ENCODE assay signal across 10 cellular contexts in genomic region chr14:88322505-88323085, GRCh38. TPM values are rescaled to one million over a fixed set of nuclear protein-coding genes. Genes with fewer than 3 reads are reported as not detected.
DNase-seq lines count a peak whose midpoint lies in the region; ATAC-seq and TF ChIP-seq lines count a peak whose summit lies in the region.
"Had no signal": no experiment of that assay in that cellular context is flagged by ENCODE, and none has a peak within 500 bp of the region (broad histone marks: within the 10 kb centered on the region; RNA-seq: fewer than 3 reads in every experiment).

No MANE protein-coding gene starts in this region.

- ATAC-seq in SK-N-SH treated with all-trans-retinoic acid at 6 μM for 48 hours (no peak), GM21447 (IDR thresholded peaks at IDR 0.05; ENCODE audit: unreplicated experiment) (no peak)

- H3K4me3 ChIP-seq in SK-N-SH (ENCODE audit: low read depth in 2 of 2, low read length in 1 of 2) (peak overlapping the region; percentile 32 to 40), skeletal muscle cell (ENCODE audit: low read depth, low read length) (peak overlapping the region; percentile 34)

- no peaks in the 10 kb centered on the region for H3K36me3 ChIP-seq in SK-N-SH (replicated peaks in 1 of 2; ENCODE audit: control insufficient read depth in 1 of 2, insufficient read depth in 2 of 2, low read length in 1 of 2)

- POLR2A ChIA-PET in SK-N-SH (lab: Yijun Ruan, JAX) = no interaction called here

- H3K4me1 ChIP-seq in SK-N-SH (ENCODE audit: control insufficient read depth in 1 of 2, insufficient read depth in 2 of 2, low read depth in 1 of 2, low read length in 1 of 2) = no peaks in the 10 kb centered on the region; a peak in 1 of 4 replicates

- TF ChIP-seq EP300 in SK-N-SH (IDR thresholded peaks at IDR 0.05; ENCODE audit: borderline replicate concordance in 1 of 2, low read depth in 1 of 2, low read length in 1 of 2) = no peak

- no peaks in the 10 kb centered on the region for H4K20me1 ChIP-seq in SK-N-SH (ENCODE audit: insufficient read depth)

- no peaks in the 10 kb centered on the region for H3F3A ChIP-seq in SK-N-SH (replicated peaks; ENCODE audit: insufficient read depth)

- H3K27me3 ChIP-seq in SK-N-SH (ENCODE audit: insufficient read depth) = peaks cover 32% of the 10 kb centered on the region

- TF ChIP-seq CTCF in SK-N-SH (IDR thresholded peaks at IDR 0.05) = no peak

- CTCF ChIA-PET in SK-N-SH (lab: Yijun Ruan, JAX) = interaction anchor here (3.1 kb wide), 1 partner anchor 133 kb away, joined by 12 read pairs; no protein-coding TSS in a partner anchor

- no peak overlapping the region for H2AFZ ChIP-seq in SK-N-SH (ENCODE audit: low read depth)

- no peaks in the 10 kb centered on the region for H3K9me3 ChIP-seq in SK-N-SH

- DNase-seq in SK-N-SH (peak; percentile 35), NCI-H69 (lab: John Stamatoyannopoulos, UW) (peak; percentile 69), globus pallidus (ENCODE audit: low spot score) (peak; percentile 16), skeletal muscle cell (ENCODE audit: low read depth) (no peak), NCI-H2227 treated with DMSO at 0.1 percent for 48 hours (lab: John Stamatoyannopoulos, UW) (no peak), middle frontal gyrus (ENCODE audit: extremely low spot score, low spot score) (no peak)
- DNase-seq: AML-193; effector CD8-positive, alpha-beta T cell had no signal

- WGBS in SK-N-SH (ENCODE audit: low lambda C conversion rate) = 14% methylated on average over 26 of the region's 26 CpGs

- H3K9ac ChIP-seq in SK-N-SH = no peak overlapping the region

- H3K4me2 ChIP-seq in SK-N-SH = peak overlapping the region; percentile 47; the same call in 1 of the 2 replicates

- no peak overlapping the region for H3K27ac ChIP-seq in SK-N-SH (ENCODE audit: low read depth in 2 of 2, low read length in 1 of 2)

- H3K79me2 ChIP-seq in SK-N-SH (ENCODE audit: insufficient read depth) = no peaks in the 10 kb centered on the region

- TF ChIP-seq RAD21 in SK-N-SH (IDR thresholded peaks at IDR 0.05; ENCODE audit: low read length) = no peak

- H3K9me2 ChIP-seq in SK-N-SH = no peaks in the 10 kb centered on the region

TF ChIP-seq in SK-N-SH, 30 proteins besides CTCF, POLR2A, EP300 and RAD21 (continues in another document):
- TF ChIP-seq TCF12 (IDR thresholded peaks at IDR 0.05) (no peak), TAF1 (IDR thresholded peaks at IDR 0.05; ENCODE audit: borderline replicate concordance, low read depth, low read length) (no peak), EZH2phosphoT487 (IDR thresholded peaks at IDR 0.05; ENCODE audit: borderline replicate concordance, low read depth) (no peak), REST (IDR thresholded peaks at IDR 0.05; ENCODE audit: low read depth, low read length) (no peak), FOSL2 (IDR thresholded peaks at IDR 0.05; ENCODE audit: borderline replicate concordance, low read depth) (no peak), GATA2 (CRISPR knock-in tag; IDR thresholded peaks at IDR 0.05) (no peak), USF1 (IDR thresholded peaks at IDR 0.05; ENCODE audit: borderline replicate concordance, low read depth) (no peak), YY1 (IDR thresholded peaks at IDR 0.05; ENCODE audit: low read depth) (no peak), MAX (IDR thresholded peaks at IDR 0.05; ENCODE audit: low read depth) (no peak), POLR2AphosphoS5 (IDR thresholded peaks at IDR 0.05; ENCODE audit: low read depth, low read length) (no peak)

TF ChIP-seq in SK-N-SH treated with all-trans-retinoic acid at 6 μM for 48 hours, 23 proteins besides CTCF, POLR2A, EP300 and RAD21:
- TF ChIP-seq ZNF70 (CRISPR knock-in tag; IDR thresholded peaks at IDR 0.05) (no peak), ESRRG (CRISPR knock-in tag; IDR thresholded peaks at IDR 0.05) (no peak)

RNA-seq across cellular contexts. Expression of gene KCNK10, which starts 0.5 kb away (rescaled TPM):
- polyA plus RNA-seq in SK-N-SH (2012; rRNA removed) = not detected in 2 replicates
- polyA plus RNA-seq in SK-N-SH (2012; cell fraction: cytosol; rRNA removed) = not detected in 2 replicates
- not detected in 2 replicates for polyA plus RNA-seq in SK-N-SH (2012; cell fraction: nucleus; rRNA removed)

Comparison
In these comparisons a context has a peak if more than half of its experiments do, and no peak if none do; other contexts are left out.
1. DNase-seq: peak in SK-N-SH (single experiment), NCI-H69 (single experiment) and globus pallidus (single experiment); none in skeletal muscle cell (single experiment), NCI-H2227 treated with DMSO at 0.1 percent for 48 hours (single experiment) and middle frontal gyrus (single experiment).